In genomic region chr7:130356760-130357611, GRCh38 we compare ENCODE assay signal across 8 cellular contexts. TPM values are rescaled to one million over a fixed set of nuclear protein-coding genes. Genes with fewer than 3 reads are reported as not detected.
DNase-seq lines count a peak whose midpoint lies in the region; ATAC-seq, FAIRE-seq and TF ChIP-seq lines count a peak whose summit lies in the region.

No MANE protein-coding gene starts in this region.

- no peak for FAIRE-seq in HTR-8/SVneo (lab: Jason Lieb, UNC)

- H3K9me3 ChIP-seq in ascending aorta = peaks cover 0 to 5% of the 10 kb centered on the region in 2 donors
- peaks cover 3 to 21% (median 16%) of the 10 kb centered on the region in 5 donors for H3K9me3 ChIP-seq in subcutaneous abdominal adipose tissue (ENCODE audit: control insufficient read depth in 5 of 5, low read length in 5 of 5)

- peaks cover 7 to 30% of the 10 kb centered on the region in 2 donors for H3K4me1 ChIP-seq in ascending aorta
- H3K4me1 ChIP-seq in subcutaneous abdominal adipose tissue (ENCODE audit: control insufficient read depth in 5 of 5, insufficient read depth in 5 of 5, low read length in 5 of 5) = peaks cover 13 to 42% (median 27%) of the 10 kb centered on the region in 5 donors

- H3K27me3 ChIP-seq in ascending aorta (no peaks in the 10 kb centered on the region), subcutaneous abdominal adipose tissue (ENCODE audit: control insufficient read depth in 5 of 5, insufficient read depth in 4 of 5, low read length in 5 of 5) (no peaks in the 10 kb centered on the region)

- ATAC-seq in HG03139 (IDR thresholded peaks at IDR 0.05; ENCODE audit: unreplicated experiment) (no peak), HG02642 (IDR thresholded peaks at IDR 0.05; ENCODE audit: poor library complexity, unreplicated experiment) (no peak)

- H3K27ac ChIP-seq in ascending aorta = peak overlapping the region; percentile 55 to 77
- peak overlapping the region; percentile 92 for H3K27ac ChIP-seq in subcutaneous abdominal adipose tissue (ENCODE audit: low read depth, low read length)

- no peak for TF ChIP-seq CTCF in ascending aorta (IDR thresholded peaks at IDR 0.05)

- H3K4me3 ChIP-seq in ascending aorta = no peak overlapping the region
- H3K4me3 ChIP-seq in subcutaneous abdominal adipose tissue (ENCODE audit: low read depth in 1 of 5, low read length in 5 of 5) = peak overlapping the region in 1 of 5 donors; percentile 20

- peak overlapping the region; percentile 16 to 75 (median 54) for H3K9ac ChIP-seq in subcutaneous abdominal adipose tissue (ENCODE audit: low read length in 5 of 5)

- no peaks in the 10 kb centered on the region for H3K36me3 ChIP-seq in ascending aorta
- no peaks in the 10 kb centered on the region for H3K36me3 ChIP-seq in subcutaneous abdominal adipose tissue (ENCODE audit: control insufficient read depth in 5 of 5, insufficient read depth in 5 of 5, low read length in 5 of 5)

- DNase-seq in HTR-8/SVneo (ENCODE audit: insufficient read length, low spot score) = peak; percentile 69
- DNase-seq in ascending aorta (ENCODE audit: low spot score in 2 of 2) = peak in 1 of 2 donors; percentile 74
- DNase-seq in islet precursor cell = peak; percentile 84
- no peak for DNase-seq in occipital lobe (lab: John Stamatoyannopoulos, UW)
- DNase-seq in germinal center (ENCODE audit: low spot score) = no peak

- intact Hi-C loops in ascending aorta (cut with DNase I) = loop anchor here (10.0 kb wide), 1 partner anchor 62 kb away; the partner anchor contains the start of gene CPA4

RNA-seq across cellular contexts. Expression of gene CPA5, which starts 12.4 kb away (rescaled TPM):
- total RNA-seq in ascending aorta (not detected), occipital lobe (not detected)

RNA-seq across cellular contexts. Expression of gene CPA1, which starts 23.3 kb away (rescaled TPM):
- total RNA-seq in ascending aorta = not detected
- not detected for total RNA-seq in occipital lobe

Comparison
In these comparisons a context has a peak if more than half of its experiments do, and no peak if none do; other contexts are left out.
1. DNase-seq: peak in HTR-8/SVneo (single experiment) and islet precursor cell (single experiment); none in occipital lobe (single experiment) and germinal center (single experiment).